Comparison of ENCODE assay signal across 1 cellular context in the genomic region with DNA sequence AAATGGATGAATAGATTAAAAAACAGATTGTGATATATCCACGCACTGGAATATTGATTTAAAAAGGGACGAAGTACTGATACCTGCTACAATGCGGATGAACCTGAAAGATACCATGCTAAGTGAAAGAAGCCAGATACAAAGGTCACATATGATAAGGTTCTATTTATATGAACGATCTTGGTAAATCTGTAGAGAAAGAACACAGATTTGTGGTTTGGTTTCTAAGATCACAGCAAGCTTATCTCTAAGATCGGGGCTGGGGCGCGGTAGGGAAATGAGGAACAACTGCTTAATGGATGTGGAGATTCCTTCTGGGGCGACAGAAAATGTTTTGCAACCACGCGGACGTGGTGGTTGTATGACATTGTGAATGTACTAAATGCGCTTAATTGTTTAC.
TF ChIP-seq lines count a peak whose summit lies in the region.

No MANE protein-coding gene starts in this region.

TF ChIP-seq in H1, 55 proteins besides CTCF, POLR2A, EP300 and RAD21 (continued from another document):
- TF ChIP-seq, protein P1, sequence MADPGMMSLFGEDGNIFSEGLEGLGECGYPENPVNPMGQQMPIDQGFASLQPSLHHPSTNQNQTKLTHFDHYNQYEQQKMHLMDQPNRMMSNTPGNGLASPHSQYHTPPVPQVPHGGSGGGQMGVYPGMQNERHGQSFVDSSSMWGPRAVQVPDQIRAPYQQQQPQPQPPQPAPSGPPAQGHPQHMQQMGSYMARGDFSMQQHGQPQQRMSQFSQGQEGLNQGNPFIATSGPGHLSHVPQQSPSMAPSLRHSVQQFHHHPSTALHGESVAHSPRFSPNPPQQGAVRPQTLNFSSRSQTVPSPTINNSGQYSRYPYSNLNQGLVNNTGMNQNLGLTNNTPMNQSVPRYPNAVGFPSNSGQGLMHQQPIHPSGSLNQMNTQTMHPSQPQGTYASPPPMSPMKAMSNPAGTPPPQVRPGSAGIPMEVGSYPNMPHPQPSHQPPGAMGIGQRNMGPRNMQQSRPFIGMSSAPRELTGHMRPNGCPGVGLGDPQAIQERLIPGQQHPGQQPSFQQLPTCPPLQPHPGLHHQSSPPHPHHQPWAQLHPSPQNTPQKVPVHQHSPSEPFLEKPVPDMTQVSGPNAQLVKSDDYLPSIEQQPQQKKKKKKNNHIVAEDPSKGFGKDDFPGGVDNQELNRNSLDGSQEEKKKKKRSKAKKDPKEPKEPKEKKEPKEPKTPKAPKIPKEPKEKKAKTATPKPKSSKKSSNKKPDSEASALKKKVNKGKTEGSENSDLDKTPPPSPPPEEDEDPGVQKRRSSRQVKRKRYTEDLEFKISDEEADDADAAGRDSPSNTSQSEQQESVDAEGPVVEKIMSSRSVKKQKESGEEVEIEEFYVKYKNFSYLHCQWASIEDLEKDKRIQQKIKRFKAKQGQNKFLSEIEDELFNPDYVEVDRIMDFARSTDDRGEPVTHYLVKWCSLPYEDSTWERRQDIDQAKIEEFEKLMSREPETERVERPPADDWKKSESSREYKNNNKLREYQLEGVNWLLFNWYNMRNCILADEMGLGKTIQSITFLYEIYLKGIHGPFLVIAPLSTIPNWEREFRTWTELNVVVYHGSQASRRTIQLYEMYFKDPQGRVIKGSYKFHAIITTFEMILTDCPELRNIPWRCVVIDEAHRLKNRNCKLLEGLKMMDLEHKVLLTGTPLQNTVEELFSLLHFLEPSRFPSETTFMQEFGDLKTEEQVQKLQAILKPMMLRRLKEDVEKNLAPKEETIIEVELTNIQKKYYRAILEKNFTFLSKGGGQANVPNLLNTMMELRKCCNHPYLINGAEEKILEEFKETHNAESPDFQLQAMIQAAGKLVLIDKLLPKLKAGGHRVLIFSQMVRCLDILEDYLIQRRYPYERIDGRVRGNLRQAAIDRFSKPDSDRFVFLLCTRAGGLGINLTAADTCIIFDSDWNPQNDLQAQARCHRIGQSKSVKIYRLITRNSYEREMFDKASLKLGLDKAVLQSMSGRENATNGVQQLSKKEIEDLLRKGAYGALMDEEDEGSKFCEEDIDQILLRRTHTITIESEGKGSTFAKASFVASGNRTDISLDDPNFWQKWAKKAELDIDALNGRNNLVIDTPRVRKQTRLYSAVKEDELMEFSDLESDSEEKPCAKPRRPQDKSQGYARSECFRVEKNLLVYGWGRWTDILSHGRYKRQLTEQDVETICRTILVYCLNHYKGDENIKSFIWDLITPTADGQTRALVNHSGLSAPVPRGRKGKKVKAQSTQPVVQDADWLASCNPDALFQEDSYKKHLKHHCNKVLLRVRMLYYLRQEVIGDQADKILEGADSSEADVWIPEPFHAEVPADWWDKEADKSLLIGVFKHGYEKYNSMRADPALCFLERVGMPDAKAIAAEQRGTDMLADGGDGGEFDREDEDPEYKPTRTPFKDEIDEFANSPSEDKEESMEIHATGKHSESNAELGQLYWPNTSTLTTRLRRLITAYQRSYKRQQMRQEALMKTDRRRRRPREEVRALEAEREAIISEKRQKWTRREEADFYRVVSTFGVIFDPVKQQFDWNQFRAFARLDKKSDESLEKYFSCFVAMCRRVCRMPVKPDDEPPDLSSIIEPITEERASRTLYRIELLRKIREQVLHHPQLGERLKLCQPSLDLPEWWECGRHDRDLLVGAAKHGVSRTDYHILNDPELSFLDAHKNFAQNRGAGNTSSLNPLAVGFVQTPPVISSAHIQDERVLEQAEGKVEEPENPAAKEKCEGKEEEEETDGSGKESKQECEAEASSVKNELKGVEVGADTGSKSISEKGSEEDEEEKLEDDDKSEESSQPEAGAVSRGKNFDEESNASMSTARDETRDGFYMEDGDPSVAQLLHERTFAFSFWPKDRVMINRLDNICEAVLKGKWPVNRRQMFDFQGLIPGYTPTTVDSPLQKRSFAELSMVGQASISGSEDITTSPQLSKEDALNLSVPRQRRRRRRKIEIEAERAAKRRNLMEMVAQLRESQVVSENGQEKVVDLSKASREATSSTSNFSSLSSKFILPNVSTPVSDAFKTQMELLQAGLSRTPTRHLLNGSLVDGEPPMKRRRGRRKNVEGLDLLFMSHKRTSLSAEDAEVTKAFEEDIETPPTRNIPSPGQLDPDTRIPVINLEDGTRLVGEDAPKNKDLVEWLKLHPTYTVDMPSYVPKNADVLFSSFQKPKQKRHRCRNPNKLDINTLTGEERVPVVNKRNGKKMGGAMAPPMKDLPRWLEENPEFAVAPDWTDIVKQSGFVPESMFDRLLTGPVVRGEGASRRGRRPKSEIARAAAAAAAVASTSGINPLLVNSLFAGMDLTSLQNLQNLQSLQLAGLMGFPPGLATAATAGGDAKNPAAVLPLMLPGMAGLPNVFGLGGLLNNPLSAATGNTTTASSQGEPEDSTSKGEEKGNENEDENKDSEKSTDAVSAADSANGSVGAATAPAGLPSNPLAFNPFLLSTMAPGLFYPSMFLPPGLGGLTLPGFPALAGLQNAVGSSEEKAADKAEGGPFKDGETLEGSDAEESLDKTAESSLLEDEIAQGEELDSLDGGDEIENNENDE (IDR thresholded peaks at IDR 0.05; ENCODE audit: insufficient replicate concordance, low read length), result no peak
- TF ChIP-seq SRF (IDR thresholded peaks at IDR 0.05; ENCODE audit: low read depth, low read length) (no peak), KDM1A (IDR thresholded peaks at IDR 0.05; ENCODE audit: borderline replicate concordance, low read length) (no peak), TAF7 (optimal IDR thresholded peaks at IDR 0.05; ENCODE audit: borderline replicate concordance, low read depth, low read length) (no peak), BCL11A (IDR thresholded peaks at IDR 0.05; ENCODE audit: low read depth in 2 of 2, low read length in 2 of 2) (no peak)
TF ChIP-seq in H1: peak in this region for 0.
